In the genomic region with DNA sequence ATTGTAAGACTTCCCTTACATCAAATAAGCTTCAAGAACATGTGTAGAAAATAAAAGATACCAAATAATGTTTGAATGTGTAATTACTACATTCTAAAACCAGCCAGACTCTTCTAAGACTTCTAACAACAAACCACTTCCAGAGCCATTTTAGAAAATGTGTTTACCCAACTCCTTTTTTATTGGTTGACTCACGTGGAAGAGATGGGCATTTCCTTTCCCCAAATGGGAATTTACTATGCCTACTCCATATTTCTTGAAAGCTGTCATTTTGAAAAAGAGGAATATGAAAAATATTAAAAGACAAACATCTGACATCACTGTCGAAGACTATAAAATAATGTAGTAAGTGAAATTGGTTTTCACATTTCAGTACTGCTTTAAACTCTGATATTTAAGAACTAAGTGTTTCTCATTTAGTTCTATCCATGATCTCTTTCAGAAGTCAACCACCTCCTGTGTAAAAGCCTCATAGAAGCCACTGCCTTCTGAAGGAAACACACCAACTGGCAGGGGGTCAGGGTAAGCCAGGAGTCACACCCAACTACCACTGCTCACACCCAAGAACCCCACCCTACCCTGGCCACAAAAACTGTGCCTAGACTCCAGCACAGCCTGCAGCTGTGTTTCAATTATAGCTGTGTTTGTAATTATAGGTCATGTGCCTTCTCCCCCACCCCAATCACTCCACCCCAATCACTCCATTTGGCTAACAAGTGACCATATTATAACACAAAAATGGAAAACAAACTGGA, we compare ENCODE assay signal across 15 cellular contexts.
DNase-seq lines count a peak whose midpoint lies in the region; ATAC-seq and TF ChIP-seq lines count a peak whose summit lies in the region.
"Had no signal": no experiment of that assay in that cellular context is flagged by ENCODE, and none has a peak within 500 bp of the region (broad histone marks: within the 10 kb centered on the region; RNA-seq: fewer than 3 reads in every experiment).

No MANE protein-coding gene starts in this region.

- TF ChIP-seq POLR2A in IMR-90 (IDR thresholded peaks at IDR 0.05; ENCODE audit: low read depth, low read length) (no peak), Peyer's patch (IDR thresholded peaks at IDR 0.05) (no peak)

- H3K79me2 ChIP-seq in DND-41 (ENCODE audit: insufficient read depth, low read length): no peaks in the 10 kb centered on the region
- H3K79me2 ChIP-seq in neural progenitor cell (ENCODE audit: low read depth): no peaks in the 10 kb centered on the region

- H3F3A ChIP-seq in neural progenitor cell (ENCODE audit: low read depth): no peaks in the 10 kb centered on the region

- H3K9me3 Mint-ChIP-seq in activated T-helper 17 cell treated with anti-CD3 and anti-CD28 coated beads, Interleukin-2, amount 50 U/mL, for 72 hours: peaks cover 7% of the 10 kb centered on the region
- H3K9me3 Mint-ChIP-seq in naive thymus-derived CD4-positive, alpha-beta T cell: peaks cover 0 to 8% (median 0%) of the 10 kb centered on the region in 11 donors
- H3K9me3 Mint-ChIP-seq in neural progenitor cell: peaks cover 9% of the 10 kb centered on the region

- no peak overlapping the region for H2AK5ac ChIP-seq in IMR-90 (ENCODE audit: low read depth, low read length)

- dilution Hi-C loops in IMR-90 (cut with HindIII; ENCODE audit: low sequenced_read_pairs, unreplicated experiment): no loop called here

- no peak overlapping the region for H2BK20ac ChIP-seq in IMR-90 (ENCODE audit: low read depth, low read length)

- H3K23ac ChIP-seq in IMR-90 (ENCODE audit: low read depth, low read length): no peak overlapping the region

- H2BK15ac ChIP-seq in IMR-90 (ENCODE audit: low read depth, low read length): no peak overlapping the region

- in situ Hi-C loops in IMR-90 (cut with MboI; ENCODE audit: low sequenced_read_pairs): no loop called here

- H3K4me1 ChIP-seq in DND-41 (ENCODE audit: insufficient read depth, low read length): no peaks in the 10 kb centered on the region
- H3K4me1 ChIP-seq in IMR-90 (ENCODE audit: control insufficient read depth, insufficient read depth, low read length): 0 out of 2 replicates have a peak, but pooled peaks cover 2% of the 10 kb centered on the region
- peaks cover 0 to 6% of the 10 kb centered on the region in 2 donors for H3K4me1 ChIP-seq in naive thymus-derived CD4-positive, alpha-beta T cell (ENCODE audit: control insufficient read depth in 2 of 2, insufficient read depth in 2 of 2, low read length in 2 of 2)
- H3K4me1 ChIP-seq in Peyer's patch: no peaks in the 10 kb centered on the region
- peaks cover 8% of the 10 kb centered on the region for H3K4me1 ChIP-seq in neural progenitor cell

- no peaks in the 10 kb centered on the region for H3K9me3 ChIP-seq in DND-41 (ENCODE audit: insufficient read depth, low read length, severe bottlenecking)
- H3K9me3 ChIP-seq in IMR-90 (ENCODE audit: control insufficient read depth, insufficient read depth, low read length): no peaks in the 10 kb centered on the region
- H3K9me3 ChIP-seq in naive thymus-derived CD4-positive, alpha-beta T cell (ENCODE audit: control insufficient read depth in 2 of 3, low read length in 3 of 3): peaks cover 0 to 4% (median 0%) of the 10 kb centered on the region in 3 experiments
- no peaks in the 10 kb centered on the region for H3K9me3 ChIP-seq in Peyer's patch
- H3K9me3 ChIP-seq in neural progenitor cell (ENCODE audit: low read depth): no peaks in the 10 kb centered on the region

- no peak overlapping the region for H3K56ac ChIP-seq in IMR-90 (ENCODE audit: extremely low read depth, insufficient read depth, low read length)

- intact Hi-C loops in IMR-90 (cut with micrococcal nuclease): loop anchor here (2.0 kb wide), 1 partner anchor 255 kb away; no protein-coding TSS in a partner anchor
- intact Hi-C loops in naive thymus-derived CD4-positive, alpha-beta T cell (cut with micrococcal nuclease): no loop called here

- H3K4ac ChIP-seq in IMR-90 (ENCODE audit: low read depth, low read length): no peak overlapping the region

- DNase-seq in DND-41 (no peak), IMR-90 (no peak), Peyer's patch (no peak), neural progenitor cell (ENCODE audit: low spot score) (no peak)
- no peak for DNase-seq in naive thymus-derived CD4-positive, alpha-beta T cell
- DNase-seq: caudate nucleus; DMS79; GM23248; NCI-H2029 treated with DMSO at 0.1 percent for 48 hours; NCI-H82; right cardiac atrium; stimulated activated CD4-positive, alpha-beta T cell treated with anti-CD3 and anti-CD28 coated beads, Interleukin-1b, Interleukin-23, amount 100 ng/mL, for 48 hours; substantia nigra had no signal

- H3K4me2 ChIP-seq in DND-41 (ENCODE audit: insufficient read depth, low read length) (no peak overlapping the region), IMR-90 (ENCODE audit: low read depth, low read length) (no peak overlapping the region), neural progenitor cell (no peak overlapping the region)

- no peak for TF ChIP-seq RAD21 in IMR-90 (IDR thresholded peaks at IDR 0.05; ENCODE audit: low read length)

- no peak overlapping the region for H2BK120ac ChIP-seq in IMR-90 (ENCODE audit: low read depth, low read length)

- H3K36me3 ChIP-seq in DND-41 (ENCODE audit: insufficient read depth, low read length) (no peaks in the 10 kb centered on the region), IMR-90 (ENCODE audit: control insufficient read depth, insufficient read depth, low read length) (no peaks in the 10 kb centered on the region), Peyer's patch (peaks cover 0 to 9% (median 0%) of the 10 kb centered on the region in 3 donors), neural progenitor cell (peaks cover 3% of the 10 kb centered on the region)
- H3K36me3 ChIP-seq in naive thymus-derived CD4-positive, alpha-beta T cell (ENCODE audit: control insufficient read depth in 2 of 3, insufficient read depth in 3 of 3, low read length in 3 of 3): no peaks in the 10 kb centered on the region

- BruUV-seq in IMR-90 (replicated peaks; lab: Mats Ljungman, UMichigan): no TSS peak

- peak overlapping the region; percentile 58 for H3K27ac Mint-ChIP-seq in activated T-helper 17 cell treated with anti-CD3 and anti-CD28 coated beads, Interleukin-2, amount 50 U/mL, for 72 hours
- H3K27ac Mint-ChIP-seq in naive thymus-derived CD4-positive, alpha-beta T cell: peak overlapping the region; percentile 27 to 83 (median 47)
- no peak overlapping the region for H3K27ac Mint-ChIP-seq in neural progenitor cell

- H4K91ac ChIP-seq in IMR-90 (ENCODE audit: insufficient read depth, low read depth, low read length): no peak overlapping the region

- POLR2A ChIA-PET in IMR-90 (lab: Charles Lee; ENCODE audit: unreplicated experiment): no interaction called here
- POLR2A ChIA-PET in naive thymus-derived CD4-positive, alpha-beta T cell (lab: Charles Lee): no interaction called here

- no peak overlapping the region for H3K18ac ChIP-seq in IMR-90 (ENCODE audit: low read depth, low read length)

- H3K9me1 ChIP-seq in IMR-90 (ENCODE audit: insufficient read depth, low read length): 0 out of 2 replicates have a peak, but pooled peaks cover 5% of the 10 kb centered on the region

- no peak overlapping the region for H3K4me3 ChIP-seq in DND-41 (ENCODE audit: low read depth in 1 of 2, low read length in 2 of 2)
- H3K4me3 ChIP-seq in IMR-90 (ENCODE audit: insufficient read depth, low read depth, low read length): no peak overlapping the region
- no peak overlapping the region for H3K4me3 ChIP-seq in naive thymus-derived CD4-positive, alpha-beta T cell (ENCODE audit: low read length)
- H3K4me3 ChIP-seq in Peyer's patch: no peak overlapping the region
- no peak overlapping the region for H3K4me3 ChIP-seq in neural progenitor cell
- H3K4me3 ChIP-seq: GM23248 had no signal

- H2BK5ac ChIP-seq in IMR-90 (ENCODE audit: low read depth, low read length, poor library complexity, severe bottlenecking): no peak overlapping the region

- peak; percentile 44; the same call in 2 of the 3 replicates for ATAC-seq in DND-41 (ENCODE audit: insufficient read depth, low read depth)
- no peak for ATAC-seq in IMR-90 (ENCODE audit: low read depth)
- no peak for ATAC-seq in activated T-helper 17 cell treated with anti-CD3 and anti-CD28 coated beads, Interleukin-2, amount 50 U/mL, for 72 hours (replicated peaks)
- no peak for ATAC-seq in naive thymus-derived CD4-positive, alpha-beta T cell
- ATAC-seq in GM18907 (IDR thresholded peaks at IDR 0.05; ENCODE audit: unreplicated experiment): no peak

- H4K8ac ChIP-seq in IMR-90 (ENCODE audit: low read depth in 2 of 2, low read length in 2 of 2): no peak overlapping the region

- WGBS in IMR-90 (ENCODE audit: extremely low coverage in 2 of 2, insufficient read length in 1 of 2), 2 experiments: no CpG with 5 or more reads among the region's 2 CpGs

- H3K79me1 ChIP-seq in IMR-90 (ENCODE audit: low read depth in 1 of 2, low read length in 2 of 2): peaks cover 0 to 3% of the 10 kb centered on the region in 2 experiments; a peak in 1 of 4 replicates

- no peaks in the 10 kb centered on the region for H3K27me3 ChIP-seq in DND-41 (ENCODE audit: insufficient read depth, low read length, poor library complexity)
- H3K27me3 ChIP-seq in IMR-90 (ENCODE audit: control insufficient read depth, insufficient read depth, low read length): no peaks in the 10 kb centered on the region
- no peaks in the 10 kb centered on the region for H3K27me3 ChIP-seq in naive thymus-derived CD4-positive, alpha-beta T cell (ENCODE audit: control insufficient read depth in 2 of 2, insufficient read depth in 2 of 2, low read length in 2 of 2)
- H3K27me3 ChIP-seq in Peyer's patch: no peaks in the 10 kb centered on the region
- H3K27me3 ChIP-seq in neural progenitor cell: no peaks in the 10 kb centered on the region

- no peak overlapping the region for H4K5ac ChIP-seq in IMR-90 (ENCODE audit: low read depth, low read length)

- peak overlapping the region; percentile 73 for H2AK9ac ChIP-seq in IMR-90 (replicated peaks; ENCODE audit: low read depth, low read length, poor library complexity)

- H3K9ac ChIP-seq in DND-41 (ENCODE audit: low read depth, low read length): no peak overlapping the region
- H3K9ac ChIP-seq in IMR-90 (ENCODE audit: low read depth, low read length): no peak overlapping the region
- no peak overlapping the region for H3K9ac ChIP-seq in neural progenitor cell
- H3K9ac ChIP-seq: GM23248 had no signal

- H3K14ac ChIP-seq in IMR-90 (replicated peaks; ENCODE audit: low read depth, low read length): no peak overlapping the region

- peaks cover 24% of the 10 kb centered on the region for H3K36me3 Mint-ChIP-seq in activated T-helper 17 cell treated with anti-CD3 and anti-CD28 coated beads, Interleukin-2, amount 50 U/mL, for 72 hours (ENCODE audit: low read depth)
- peaks cover 6 to 16% (median 15%) of the 10 kb centered on the region in 5 donors for H3K36me3 Mint-ChIP-seq in naive thymus-derived CD4-positive, alpha-beta T cell
- H3K36me3 Mint-ChIP-seq in neural progenitor cell: peaks cover 5% of the 10 kb centered on the region

- H3K27ac ChIP-seq in DND-41 (ENCODE audit: low read length): no peak overlapping the region
- no peak overlapping the region for H3K27ac ChIP-seq in IMR-90 (ENCODE audit: insufficient read depth, low read length)
- no peak overlapping the region for H3K27ac ChIP-seq in naive thymus-derived CD4-positive, alpha-beta T cell (ENCODE audit: low read depth, low read length)
- no peak overlapping the region for H3K27ac ChIP-seq in Peyer's patch
- no peak overlapping the region for H3K27ac ChIP-seq in neural progenitor cell
- H3K27ac ChIP-seq: GM23248 had no signal

- no peak overlapping the region for H3K4me3 Mint-ChIP-seq in activated T-helper 17 cell treated with anti-CD3 and anti-CD28 coated beads, Interleukin-2, amount 50 U/mL, for 72 hours
- H3K4me3 Mint-ChIP-seq in naive thymus-derived CD4-positive, alpha-beta T cell: peak overlapping the region in 2 of 10 donors; percentile 7 to 45
- H3K4me3 Mint-ChIP-seq in neural progenitor cell: no peak overlapping the region

- H2AFZ ChIP-seq in DND-41 (ENCODE audit: low read depth, low read length) (no peak overlapping the region), IMR-90 (replicated peaks; ENCODE audit: low read length, poor library complexity) (no peak overlapping the region), neural progenitor cell (replicated peaks) (no peak overlapping the region)
- H2AFZ ChIP-seq: GM23248 had no signal

- TF ChIP-seq CTCF in DND-41 (IDR thresholded peaks at IDR 0.05; ENCODE audit: borderline replicate concordance, extremely low read depth, low read length, poor library complexity, severe bottlenecking): no peak
- TF ChIP-seq CTCF in IMR-90 (conservative IDR thresholded peaks at IDR 0.05; ENCODE audit: low read depth, low read length): no peak
- TF ChIP-seq CTCF in Peyer's patch (IDR thresholded peaks at IDR 0.05): no peak
- no peak for TF ChIP-seq CTCF in neural progenitor cell (IDR thresholded peaks at IDR 0.05)

- CTCF ChIA-PET in IMR-90 (lab: Yijun Ruan, JAX): interaction anchor here (1.2 kb wide), 2 partner anchors 11 to 351 kb away, joined by 3 to 4 read pairs; no protein-coding TSS in a partner anchor
- CTCF ChIA-PET in naive thymus-derived CD4-positive, alpha-beta T cell (lab: Charles Lee): interaction anchor here (1.1 kb wide), 1 partner anchor 83 kb away, joined by 3 read pairs; no protein-coding TSS in a partner anchor

- peaks cover 14% of the 10 kb centered on the region for H3K4me1 Mint-ChIP-seq in activated T-helper 17 cell treated with anti-CD3 and anti-CD28 coated beads, Interleukin-2, amount 50 U/mL, for 72 hours
- peaks cover 15 to 35% (median 28%) of the 10 kb centered on the region in 7 donors for H3K4me1 Mint-ChIP-seq in naive thymus-derived CD4-positive, alpha-beta T cell
- H3K4me1 Mint-ChIP-seq in neural progenitor cell: no peaks in the 10 kb centered on the region

- no peaks in the 10 kb centered on the region for H3K27me3 Mint-ChIP-seq in activated T-helper 17 cell treated with anti-CD3 and anti-CD28 coated beads, Interleukin-2, amount 50 U/mL, for 72 hours
- H3K27me3 Mint-ChIP-seq in naive thymus-derived CD4-positive, alpha-beta T cell: peaks cover 0 to 2% (median 0%) of the 10 kb centered on the region in 5 donors
- peaks cover 4% of the 10 kb centered on the region for H3K27me3 Mint-ChIP-seq in neural progenitor cell (ENCODE audit: insufficient read depth, low read depth)

- H4K20me1 ChIP-seq in DND-41 (ENCODE audit: insufficient read depth, low read length): no peaks in the 10 kb centered on the region
- no peaks in the 10 kb centered on the region for H4K20me1 ChIP-seq in IMR-90 (ENCODE audit: insufficient read depth, low read length)
- no peaks in the 10 kb centered on the region for H4K20me1 ChIP-seq in neural progenitor cell (ENCODE audit: low read depth)
